Comparison of ENCODE assay signal across 12 cellular contexts in genomic region chr1:110068646-110069301, GRCh38. TPM values are rescaled to one million over a fixed set of nuclear protein-coding genes. Genes with fewer than 3 reads are reported as not detected.
DNase-seq lines count a peak whose midpoint lies in the region; ATAC-seq and TF ChIP-seq lines count a peak whose summit lies in the region.
"Had no signal": no experiment of that assay in that cellular context is flagged by ENCODE, and none has a peak within 500 bp of the region (broad histone marks: within the 10 kb centered on the region; RNA-seq: fewer than 3 reads in every experiment).

No MANE protein-coding gene starts in this region.

- H3K4me2 ChIP-seq in hepatocyte: peak overlapping the region; percentile 71
- peak overlapping the region; percentile 73 for H3K4me2 ChIP-seq in smooth muscle cell

- H3K36me3 ChIP-seq in hepatocyte (replicated peaks; ENCODE audit: insufficient read depth, low read depth): no peaks in the 10 kb centered on the region
- no peaks in the 10 kb centered on the region for H3K36me3 ChIP-seq in smooth muscle cell (ENCODE audit: low read depth)

- 10% methylated on average over 59 of the region's 59 CpGs for WGBS in hepatocyte (ENCODE audit: low lambda C conversion rate, missing lambda C conversion rate)
- WGBS in smooth muscle cell (ENCODE audit: low lambda C conversion rate): 3% methylated on average over 59 of the region's 59 CpGs

- no peaks in the 10 kb centered on the region for H3K9me2 ChIP-seq in hepatocyte (replicated peaks; ENCODE audit: insufficient read depth)

- DNase-seq in SIG-M5 treated with dmso at 0.1 percent for 504 hours (lab: John Stamatoyannopoulos, UW; ENCODE audit: unreplicated experiment) (peak; percentile 14), SIG-M5 (lab: John Stamatoyannopoulos, UW) (no peak), hepatocyte (ENCODE audit: low spot score) (no peak), smooth muscle cell (lab: John Stamatoyannopoulos, UW; ENCODE audit: unreplicated experiment) (no peak), NCI-H345 treated with DMSO at 0.1 percent for 48 hours (lab: John Stamatoyannopoulos, UW; ENCODE audit: unreplicated experiment) (no peak)
- DNase-seq in activated CD8-positive, alpha-beta memory T cell treated with anti-CD3 and anti-CD28 coated beads, Interleukin-2, amount 50 U/mL, for 48 hours: peak; percentile 63
- DNase-seq: amniotic stem cell, NCI-H1694 treated with DMSO at 0.1 percent for 48 hours had no signal

- H3K9ac ChIP-seq in smooth muscle cell (ENCODE audit: low read depth): no peak overlapping the region

- H3K9me3 ChIP-seq in hepatocyte (ENCODE audit: low read depth): no peaks in the 10 kb centered on the region
- no peaks in the 10 kb centered on the region for H3K9me3 ChIP-seq in smooth muscle cell (replicated peaks; ENCODE audit: low read depth)

- H3K4me3 ChIP-seq in hepatocyte (no peak overlapping the region), smooth muscle cell (no peak overlapping the region)

- H3K27me3 ChIP-seq in hepatocyte (peaks cover 80% of the 10 kb centered on the region), smooth muscle cell (ENCODE audit: low read depth) (peaks cover 85% of the 10 kb centered on the region)

- no peaks in the 10 kb centered on the region for H3K79me2 ChIP-seq in hepatocyte
- no peaks in the 10 kb centered on the region for H3K79me2 ChIP-seq in smooth muscle cell (ENCODE audit: low read depth)

- no peaks in the 10 kb centered on the region for H3F3A ChIP-seq in smooth muscle cell (ENCODE audit: low read depth)

- no peak for TF ChIP-seq CTCF in hepatocyte (IDR thresholded peaks at IDR 0.05; ENCODE audit: poor library complexity)
- TF ChIP-seq CTCF in smooth muscle cell (IDR thresholded peaks at IDR 0.05; ENCODE audit: borderline replicate concordance, insufficient read depth, poor library complexity, severe bottlenecking): no peak

- ATAC-seq in HG02884 (IDR thresholded peaks at IDR 0.05; ENCODE audit: unreplicated experiment) (no peak), GM19035 (IDR thresholded peaks at IDR 0.05; ENCODE audit: unreplicated experiment) (no peak)

- no peak overlapping the region for H2AFZ ChIP-seq in hepatocyte
- no peak overlapping the region for H2AFZ ChIP-seq in smooth muscle cell (ENCODE audit: low read depth)

- no peak overlapping the region for H3K27ac ChIP-seq in hepatocyte
- H3K27ac ChIP-seq in smooth muscle cell (ENCODE audit: low read depth): no peak overlapping the region

- no peaks in the 10 kb centered on the region for H4K20me1 ChIP-seq in hepatocyte (ENCODE audit: insufficient read depth, poor library complexity, severe bottlenecking)
- peaks cover 28% of the 10 kb centered on the region for H4K20me1 ChIP-seq in smooth muscle cell (ENCODE audit: low read depth)

- H3K4me1 ChIP-seq in hepatocyte (ENCODE audit: insufficient read depth): peaks cover 14% of the 10 kb centered on the region
- H3K4me1 ChIP-seq in smooth muscle cell (ENCODE audit: low read depth): peaks cover 17% of the 10 kb centered on the region

RNA-seq across cellular contexts. Expression of gene ALX3, which starts 1.7 kb away (rescaled TPM):
- total RNA-seq in hepatocyte (0.27 and 1.6 TPM in 2 replicates), smooth muscle cell (not detected in 2 replicates)
- polyA plus RNA-seq in hepatocyte (0.36 and 0.92 TPM in 2 replicates), smooth muscle cell (not detected in 2 replicates)
- total RNA-seq: A172, omental fat pad had no signal

RNA-seq across cellular contexts. Expression of gene STRIP1, which starts 34.4 kb away (rescaled TPM):
- 44.6 and 49.0 TPM in 2 replicates for total RNA-seq in hepatocyte
- polyA plus RNA-seq in hepatocyte: 29.1 and 38.0 TPM in 2 replicates
- 26.2 and 31.2 TPM in 2 replicates for total RNA-seq in smooth muscle cell
- polyA plus RNA-seq in smooth muscle cell: 22.5 and 26.0 TPM in 2 replicates

RNA-seq across cellular contexts. Expression of gene UBL4B, which starts 43.5 kb away (rescaled TPM):
- total RNA-seq in hepatocyte: not detected in 2 replicates
- polyA plus RNA-seq in hepatocyte: not detected in 2 replicates
- total RNA-seq in smooth muscle cell: not detected in 2 replicates
- not detected in 2 replicates for polyA plus RNA-seq in smooth muscle cell

Comparison
In these comparisons a context has a peak if more than half of its experiments do, and no peak if none do; other contexts are left out.
1. DNase-seq: peak in SIG-M5 treated with dmso at 0.1 percent for 504 hours (single experiment) and activated CD8-positive, alpha-beta memory T cell treated with anti-CD3 and anti-CD28 coated beads, Interleukin-2, amount 50 U/mL, for 48 hours (single experiment); none in SIG-M5 (single experiment), hepatocyte (single experiment), smooth muscle cell (single experiment) and NCI-H345 treated with DMSO at 0.1 percent for 48 hours (single experiment).